ENCODE assay signal across 39 cellular contexts in the genomic region with DNA sequence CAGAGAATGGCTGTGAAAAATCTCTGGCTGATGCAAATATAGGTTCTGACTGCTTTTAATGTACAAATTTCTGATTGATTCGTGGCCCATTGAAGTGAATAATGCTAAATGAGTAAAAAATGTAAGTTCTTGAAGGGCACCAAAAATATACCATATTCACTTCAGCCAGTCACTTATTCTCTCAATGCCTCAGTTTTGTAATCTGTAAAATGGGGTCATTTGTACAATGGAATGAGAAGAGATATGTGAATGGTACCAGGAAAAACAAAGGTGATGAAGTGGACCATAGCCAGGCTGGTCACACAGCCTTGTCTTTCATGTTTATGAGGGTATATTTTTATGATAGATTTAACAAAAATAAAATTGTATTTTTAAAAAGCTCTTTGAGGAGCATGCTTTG.
"Had no signal": no experiment of that assay in that cellular context is flagged by ENCODE, and none has a peak within 500 bp of the region (broad histone marks: within the 10 kb centered on the region; RNA-seq: fewer than 3 reads in every experiment).

No MANE protein-coding gene starts in this region.

- H3K9me3 Mint-ChIP-seq: activated naive CD4-positive, alpha-beta T cell treated with anti-CD3 and anti-CD28 coated beads for 36 hours; activated naive CD4-positive, alpha-beta T cell treated with anti-CD3 and anti-CD28 coated beads, Interleukin-2, amount 10 ng/mL, durations not matched to agents 7 days and 5 days; activated naive CD4-positive, alpha-beta T cell treated with anti-CD3 and anti-CD28 coated beads, Interleukin-2, amount 50 U/mL, for 24 hours; activated naive CD8-positive, alpha-beta T cell treated with anti-CD3 and anti-CD28 coated beads for 36 hours; activated T-cell treated with anti-CD3 and anti-CD28 coated beads, Interleukin-2, amount 50 U/mL, for 24 hours; activated T-cell treated with anti-CD3 and anti-CD28 coated beads, Interleukin-2, amount 50 U/mL, for 4 hours; activated T-helper 1 cell treated with anti-CD3 and anti-CD28 coated beads, Interleukin-12 subunit alpha, Interleukin-12 subunit beta, Interleukin-2, Interleukin-4 antibody, amounts not matched to agents 30 ng/mL and 10 ng/mL and 1 ng/mL, durations not matched to agents 14 hours and 24 hours and 36 hours; activated T-helper 17 cell treated with anti-CD3 and anti-CD28 coated beads, Interleukin-2, amount 50 U/mL, for 72 hours; activated T-helper 2 cell treated with anti-CD3 and anti-CD28 coated beads, Interferon-gamma antibody, Interleukin-2, Interleukin-4, amounts not matched to agents 10 μg/mL and 5 μg/mL and 100 μg/mL, durations not matched to agents 14 hours and 24 hours and 36 hours had no signal

- H3K36me3 ChIP-seq: adrenal gland, ascending aorta, brain microvascular endothelial cell, breast epithelium, cardiac muscle cell had no signal

- H3K4me1 ChIP-seq: adrenal gland, ascending aorta, breast epithelium had no signal

- H3K27me3 Mint-ChIP-seq: activated naive CD4-positive, alpha-beta T cell treated with anti-CD3 and anti-CD28 coated beads, Interleukin-2, amount 10 ng/mL, durations not matched to agents 7 days and 5 days; activated naive CD4-positive, alpha-beta T cell treated with anti-CD3 and anti-CD28 coated beads, Interleukin-2, amount 50 U/mL, for 24 hours; activated naive CD8-positive, alpha-beta T cell treated with anti-CD3 and anti-CD28 coated beads for 36 hours; central memory CD8-positive, alpha-beta T cell had no signal

- DNase-seq: activated effector memory CD4-positive, alpha-beta T cell treated with anti-CD3 and anti-CD28 coated beads, Interleukin-2, amount 50 U/mL, for 16 hours; activated effector memory CD4-positive, alpha-beta T cell treated with Interleukin-2 at 50 U/mL for 16 hours; activated gamma-delta T cell; activated gamma-delta T cell treated with Interleukin-2 at 50 U/mL for 16 hours; activated naive CD4-positive, alpha-beta T cell; activated naive CD4-positive, alpha-beta T cell treated with anti-CD3 and anti-CD28 coated beads for 36 hours; activated naive CD4-positive, alpha-beta T cell treated with anti-CD3 and anti-CD28 coated beads, Interleukin-2, amount 10 ng/mL, durations not matched to agents 7 days and 5 days; activated naive CD4-positive, alpha-beta T cell treated with anti-CD3 and anti-CD28 coated beads, Interleukin-2, amount 50 U/mL, for 16 hours; activated naive CD8-positive, alpha-beta T cell treated with anti-CD3 and anti-CD28 coated beads for 36 hours; activated naive CD8-positive, alpha-beta T cell treated with anti-CD3 and anti-CD28 coated beads, Interleukin-2, amount 10 ng/mL, durations not matched to agents 7 days and 5 days; activated naive CD8-positive, alpha-beta T cell treated with anti-CD3 and anti-CD28 coated beads, Interleukin-2, amount 50 U/mL, for 24 hours; activated T-cell treated with anti-CD3 and anti-CD28 coated beads, Interleukin-2, amount 50 U/mL, for 24 hours; activated T-cell treated with anti-CD3 and anti-CD28 coated beads, Interleukin-2, amount 50 U/mL, for 4 hours; activated T-cell treated with anti-CD3 and anti-CD28 coated beads, Interleukin-2, amount 50 U/mL, for 48 hours; activated T-cell treated with anti-CD3 and anti-CD28 coated beads, Interleukin-2, amount 50 U/mL, for 72 hours; adrenal gland; amniotic stem cell; amygdala; anterior cingulate cortex; aorta; brain microvascular endothelial cell; caudate nucleus; central memory CD4-positive, alpha-beta T cell; cerebellar nuclear complex had no signal

- FAIRE-seq: astrocyte, bronchial epithelial cell, colon had no signal

- H3K4me3 ChIP-seq: adrenal gland, ascending aorta, body of pancreas, breast epithelium, cardiac muscle cell had no signal

- H3K9me3 ChIP-seq: adrenal gland, ascending aorta, body of pancreas, breast epithelium had no signal

- H3K27ac Mint-ChIP-seq: activated naive CD4-positive, alpha-beta T cell treated with anti-CD3 and anti-CD28 coated beads for 36 hours; activated naive CD4-positive, alpha-beta T cell treated with anti-CD3 and anti-CD28 coated beads, Interleukin-2, amount 10 ng/mL, durations not matched to agents 7 days and 5 days; activated naive CD4-positive, alpha-beta T cell treated with anti-CD3 and anti-CD28 coated beads, Interleukin-2, amount 50 U/mL, for 24 hours; activated naive CD4-positive, alpha-beta T cell treated with anti-CD3 and anti-CD28 coated beads, Interleukin-2, amount 50 U/mL, for 72 hours; activated naive CD8-positive, alpha-beta T cell; activated naive CD8-positive, alpha-beta T cell treated with anti-CD3 and anti-CD28 coated beads for 36 hours; activated naive CD8-positive, alpha-beta T cell treated with anti-CD3 and anti-CD28 coated beads, Interleukin-2, amount 10 ng/mL, durations not matched to agents 7 days and 5 days; activated naive CD8-positive, alpha-beta T cell treated with anti-CD3 and anti-CD28 coated beads, Interleukin-2, amount 50 U/mL, for 24 hours; activated T-cell treated with anti-CD3 and anti-CD28 coated beads, Interleukin-2, amount 50 U/mL, for 24 hours; activated T-cell treated with anti-CD3 and anti-CD28 coated beads, Interleukin-2, amount 50 U/mL, for 72 hours; activated T-helper 1 cell treated with anti-CD3 and anti-CD28 coated beads, Interleukin-12 subunit alpha, Interleukin-12 subunit beta, Interleukin-2, Interleukin-4 antibody, amounts not matched to agents 30 ng/mL and 10 ng/mL and 1 ng/mL, durations not matched to agents 14 hours and 24 hours and 36 hours; activated T-helper 17 cell treated with anti-CD3 and anti-CD28 coated beads, Interleukin-2, amount 50 U/mL, for 72 hours; activated T-helper 2 cell treated with anti-CD3 and anti-CD28 coated beads, Interferon-gamma antibody, Interleukin-2, Interleukin-4, amounts not matched to agents 10 μg/mL and 5 μg/mL and 100 μg/mL, durations not matched to agents 14 hours and 24 hours and 36 hours; brain had no signal

- H3K4me3 Mint-ChIP-seq: activated naive CD4-positive, alpha-beta T cell treated with anti-CD3 and anti-CD28 coated beads for 36 hours; activated naive CD4-positive, alpha-beta T cell treated with anti-CD3 and anti-CD28 coated beads, Interleukin-2, amount 10 ng/mL, durations not matched to agents 7 days and 5 days; activated naive CD4-positive, alpha-beta T cell treated with anti-CD3 and anti-CD28 coated beads, Interleukin-2, amount 50 U/mL, for 24 hours; activated naive CD8-positive, alpha-beta T cell; activated naive CD8-positive, alpha-beta T cell treated with anti-CD3 and anti-CD28 coated beads for 36 hours; activated naive CD8-positive, alpha-beta T cell treated with anti-CD3 and anti-CD28 coated beads, Interleukin-2, amount 10 ng/mL, durations not matched to agents 7 days and 5 days; activated naive CD8-positive, alpha-beta T cell treated with anti-CD3 and anti-CD28 coated beads, Interleukin-2, amount 50 U/mL, for 24 hours; activated T-cell treated with anti-CD3 and anti-CD28 coated beads, Interleukin-2, amount 50 U/mL, for 24 hours; activated T-cell treated with anti-CD3 and anti-CD28 coated beads, Interleukin-2, amount 50 U/mL, for 4 hours; activated T-cell treated with anti-CD3 and anti-CD28 coated beads, Interleukin-2, amount 50 U/mL, for 72 hours; activated T-helper 1 cell treated with anti-CD3 and anti-CD28 coated beads, Interleukin-12 subunit alpha, Interleukin-12 subunit beta, Interleukin-2, Interleukin-4 antibody, amounts not matched to agents 30 ng/mL and 10 ng/mL and 1 ng/mL, durations not matched to agents 14 hours and 24 hours and 36 hours; activated T-helper 17 cell treated with anti-CD3 and anti-CD28 coated beads, Interleukin-2, amount 50 U/mL, for 72 hours; brain; central memory CD8-positive, alpha-beta T cell had no signal

- ATAC-seq: activated naive CD4-positive, alpha-beta T cell treated with anti-CD3 and anti-CD28 coated beads, Interleukin-2, amount 50 U/mL, for 72 hours; activated naive CD8-positive, alpha-beta T cell treated with anti-CD3 and anti-CD28 coated beads, Interleukin-2, amount 50 U/mL, for 24 hours; activated T-cell treated with anti-CD3 and anti-CD28 coated beads, Interleukin-2, amount 50 U/mL, for 4 hours; activated T-cell treated with anti-CD3 and anti-CD28 coated beads, Interleukin-2, amount 50 U/mL, for 72 hours; activated T-helper 17 cell treated with anti-CD3 and anti-CD28 coated beads, Interleukin-2, amount 50 U/mL, for 72 hours had no signal

- H3K4me1 Mint-ChIP-seq: activated naive CD4-positive, alpha-beta T cell treated with anti-CD3 and anti-CD28 coated beads, Interleukin-2, amount 10 ng/mL, durations not matched to agents 7 days and 5 days; activated naive CD4-positive, alpha-beta T cell treated with anti-CD3 and anti-CD28 coated beads, Interleukin-2, amount 50 U/mL, for 24 hours; activated naive CD8-positive, alpha-beta T cell treated with anti-CD3 and anti-CD28 coated beads for 36 hours; activated naive CD8-positive, alpha-beta T cell treated with anti-CD3 and anti-CD28 coated beads, Interleukin-2, amount 10 ng/mL, durations not matched to agents 7 days and 5 days; activated naive CD8-positive, alpha-beta T cell treated with anti-CD3 and anti-CD28 coated beads, Interleukin-2, amount 50 U/mL, for 24 hours; activated T-helper 17 cell treated with anti-CD3 and anti-CD28 coated beads, Interleukin-2, amount 50 U/mL, for 72 hours; brain; central memory CD8-positive, alpha-beta T cell had no signal

- H3K27me3 ChIP-seq: adrenal gland, ascending aorta, body of pancreas, brain microvascular endothelial cell, breast epithelium, cardiac muscle cell had no signal

- H3K36me3 Mint-ChIP-seq: activated naive CD4-positive, alpha-beta T cell treated with anti-CD3 and anti-CD28 coated beads, Interleukin-2, amount 10 ng/mL, durations not matched to agents 7 days and 5 days; activated naive CD4-positive, alpha-beta T cell treated with anti-CD3 and anti-CD28 coated beads, Interleukin-2, amount 50 U/mL, for 24 hours; activated naive CD4-positive, alpha-beta T cell treated with anti-CD3 and anti-CD28 coated beads, Interleukin-2, amount 50 U/mL, for 72 hours; activated naive CD8-positive, alpha-beta T cell; activated naive CD8-positive, alpha-beta T cell treated with anti-CD3 and anti-CD28 coated beads for 36 hours; activated naive CD8-positive, alpha-beta T cell treated with anti-CD3 and anti-CD28 coated beads, Interleukin-2, amount 10 ng/mL, durations not matched to agents 7 days and 5 days; brain had no signal

- H3K27ac ChIP-seq: adrenal gland, ascending aorta, body of pancreas, brain microvascular endothelial cell, breast epithelium, cardiac muscle cell had no signal
